Comparison of ENCODE assay signal across 20 cellular contexts in the genomic region with DNA sequence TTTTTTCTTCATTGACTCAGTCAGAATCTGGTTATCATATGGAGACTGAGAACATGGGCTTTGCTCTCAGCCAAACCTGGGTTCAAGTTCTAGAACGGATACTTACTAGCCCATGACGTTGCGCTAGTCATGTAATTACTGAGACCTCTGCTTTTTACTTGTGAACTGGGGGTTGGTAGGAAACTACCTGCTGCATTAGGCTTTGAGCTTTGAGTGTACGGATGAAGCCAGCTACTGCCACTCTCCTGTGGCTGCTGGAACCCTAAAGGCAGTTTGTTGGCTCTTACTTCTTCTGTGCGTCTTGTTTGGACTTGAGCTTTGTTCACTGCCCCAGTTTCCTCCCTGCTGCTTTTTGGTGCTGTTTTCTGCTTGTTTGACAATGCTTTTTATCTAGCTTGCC. TPM values are rescaled to one million over a fixed set of nuclear protein-coding genes. Genes with fewer than 3 reads are reported as not detected.
A peak's percentile ranks its signal among the peaks of the same experiment; 100 is the strongest.
DNase-seq lines count a peak whose midpoint lies in the region; ATAC-seq and TF ChIP-seq lines count a peak whose summit lies in the region.
"Had no signal": no experiment of that assay in that cellular context is flagged by ENCODE, and none has a peak within 500 bp of the region (broad histone marks: within the 10 kb centered on the region; RNA-seq: fewer than 3 reads in every experiment).

No MANE protein-coding gene starts in this region.

- peak overlapping the region; percentile 58 for H3K27ac Mint-ChIP-seq in activated T-cell treated with anti-CD3 and anti-CD28 coated beads, Interleukin-2, amount 50 U/mL, for 72 hours
- H3K27ac Mint-ChIP-seq in activated CD8-positive, alpha-beta T cell treated with anti-CD3 and anti-CD28 coated beads for 36 hours = peak overlapping the region; percentile 85
- H3K27ac Mint-ChIP-seq in effector memory CD8-positive, alpha-beta T cell = peak overlapping the region; percentile 86 to 95

- DNase-seq in activated T-cell treated with anti-CD3 and anti-CD28 coated beads, Interleukin-2, amount 50 U/mL, for 72 hours = peak in 1 of 2 donors; percentile 22
- DNase-seq in activated T-cell treated with anti-CD3 and anti-CD28 coated beads for 4 hours (no peak), superior temporal gyrus (ENCODE audit: extremely low spot score) (peak; percentile 13), germinal center (ENCODE audit: low spot score) (no peak), suprapubic skin (ENCODE audit: low spot score in 2 of 2) (no peak), DMS53 (lab: John Stamatoyannopoulos, UW) (no peak)
- peak; percentile 38 for DNase-seq in activated CD8-positive, alpha-beta T cell treated with anti-CD3 and anti-CD28 coated beads for 36 hours
- DNase-seq in effector memory CD8-positive, alpha-beta T cell = no peak
- DNase-seq: activated naive CD4-positive, alpha-beta T cell treated with anti-CD3 and anti-CD28 coated beads, Interleukin-2, amount 10 ng/mL, durations not matched to agents 7 days and 5 days; cortex of kidney; foreskin keratinocyte; hypothalamus; mammary epithelial cell; MM.1S; NCI-H748 treated with DMSO at 0.1 percent for 48 hours; Right ventricle myocardium superior; stimulated activated CD4-positive, alpha-beta T cell treated with anti-CD3 and anti-CD28 coated beads, Interleukin-1b, Interleukin-23, amount 100 ng/mL, for 48 hours had no signal

- no peaks in the 10 kb centered on the region for H3K27me3 ChIP-seq in suprapubic skin
- H3K27me3 ChIP-seq: foreskin keratinocyte had no signal

- peaks cover 9% of the 10 kb centered on the region for H3K36me3 ChIP-seq in suprapubic skin

- no peaks in the 10 kb centered on the region for H3K27me3 Mint-ChIP-seq in activated T-cell treated with anti-CD3 and anti-CD28 coated beads, Interleukin-2, amount 50 U/mL, for 72 hours (ENCODE audit: low read depth)
- H3K27me3 Mint-ChIP-seq in activated CD8-positive, alpha-beta T cell treated with anti-CD3 and anti-CD28 coated beads for 36 hours = no peaks in the 10 kb centered on the region
- no peaks in the 10 kb centered on the region for H3K27me3 Mint-ChIP-seq in effector memory CD8-positive, alpha-beta T cell
- H3K27me3 Mint-ChIP-seq: activated naive CD4-positive, alpha-beta T cell treated with anti-CD3 and anti-CD28 coated beads, Interleukin-2, amount 10 ng/mL, durations not matched to agents 7 days and 5 days had no signal

- no peaks in the 10 kb centered on the region for H3K9me3 ChIP-seq in suprapubic skin

- H3K4me3 Mint-ChIP-seq in activated T-cell treated with anti-CD3 and anti-CD28 coated beads, Interleukin-2, amount 50 U/mL, for 72 hours = peak overlapping the region; percentile 61 to 88
- H3K4me3 Mint-ChIP-seq in activated CD8-positive, alpha-beta T cell treated with anti-CD3 and anti-CD28 coated beads for 36 hours = peak overlapping the region; percentile 31
- peak overlapping the region; percentile 61 to 68 for H3K4me3 Mint-ChIP-seq in effector memory CD8-positive, alpha-beta T cell
- H3K4me3 Mint-ChIP-seq: activated naive CD4-positive, alpha-beta T cell treated with anti-CD3 and anti-CD28 coated beads, Interleukin-2, amount 10 ng/mL, durations not matched to agents 7 days and 5 days; CD14-positive monocyte had no signal

- ATAC-seq in activated T-cell treated with anti-CD3 and anti-CD28 coated beads, Interleukin-2, amount 50 U/mL, for 72 hours (replicated peaks in 1 of 2) = peak; percentile 64 to 78
- peak; percentile 74 for ATAC-seq in activated CD8-positive, alpha-beta T cell treated with anti-CD3 and anti-CD28 coated beads for 36 hours
- ATAC-seq in effector memory CD8-positive, alpha-beta T cell (replicated peaks) = peak; percentile 61
- ATAC-seq: foreskin keratinocyte, HCT116 had no signal

- intact Hi-C loops in activated CD8-positive, alpha-beta T cell treated with anti-CD3 and anti-CD28 coated beads for 36 hours (cut with micrococcal nuclease) = no loop called here

- no peak overlapping the region for H3K27ac ChIP-seq in suprapubic skin
- H3K27ac ChIP-seq: foreskin keratinocyte, parathyroid adenoma had no signal

- peaks cover 4 to 15% of the 10 kb centered on the region in 2 donors for H3K36me3 Mint-ChIP-seq in activated T-cell treated with anti-CD3 and anti-CD28 coated beads, Interleukin-2, amount 50 U/mL, for 72 hours (ENCODE audit: insufficient read depth in 2 of 2)
- H3K36me3 Mint-ChIP-seq in activated CD8-positive, alpha-beta T cell treated with anti-CD3 and anti-CD28 coated beads for 36 hours (ENCODE audit: low read depth) = peaks cover 21% of the 10 kb centered on the region
- peaks cover 35% of the 10 kb centered on the region for H3K36me3 Mint-ChIP-seq in effector memory CD8-positive, alpha-beta T cell (ENCODE audit: insufficient read depth)

- H3K4me3 ChIP-seq in suprapubic skin = no peak overlapping the region

- peaks cover 3% of the 10 kb centered on the region for H3K4me1 ChIP-seq in suprapubic skin
- H3K4me1 ChIP-seq: foreskin keratinocyte, parathyroid adenoma had no signal

- no peaks in the 10 kb centered on the region for H3K9me3 Mint-ChIP-seq in activated T-cell treated with anti-CD3 and anti-CD28 coated beads, Interleukin-2, amount 50 U/mL, for 72 hours
- H3K9me3 Mint-ChIP-seq in activated CD8-positive, alpha-beta T cell treated with anti-CD3 and anti-CD28 coated beads for 36 hours = no peaks in the 10 kb centered on the region
- no peaks in the 10 kb centered on the region for H3K9me3 Mint-ChIP-seq in effector memory CD8-positive, alpha-beta T cell
- H3K9me3 Mint-ChIP-seq: activated naive CD4-positive, alpha-beta T cell treated with anti-CD3 and anti-CD28 coated beads, Interleukin-2, amount 10 ng/mL, durations not matched to agents 7 days and 5 days had no signal

- POLR2A ChIA-PET in activated CD8-positive, alpha-beta T cell treated with anti-CD3 and anti-CD28 coated beads for 36 hours (lab: Charles Lee) = interaction anchor here (1.1 to 1.4 kb wide), 4 partner anchors 11 to 165 kb away, joined by 3 to 6 read pairs (median 4); a partner anchor contains a TSS

- CTCF ChIA-PET in activated CD8-positive, alpha-beta T cell treated with anti-CD3 and anti-CD28 coated beads for 36 hours (lab: Charles Lee) = interaction anchor here (0.6 to 2.8 kb wide), 9 partner anchors 9 to 155 kb away, joined by 3 to 13 read pairs (median 4); no protein-coding TSS in a partner anchor

- TF ChIP-seq EP300 in suprapubic skin (IDR thresholded peaks at IDR 0.05) = no peak

- WGBS in suprapubic skin = 76% methylated on average over 5 of the region's 5 CpGs

- TF ChIP-seq POLR2A in suprapubic skin (IDR thresholded peaks at IDR 0.05) = no peak

- no peak for TF ChIP-seq CTCF in activated CD8-positive, alpha-beta T cell treated with anti-CD3 and anti-CD28 coated beads for 36 hours (IDR thresholded peaks at IDR 0.05)
- TF ChIP-seq CTCF in suprapubic skin (IDR thresholded peaks at IDR 0.05) = no peak

- H3K4me1 Mint-ChIP-seq in activated T-cell treated with anti-CD3 and anti-CD28 coated beads, Interleukin-2, amount 50 U/mL, for 72 hours (ENCODE audit: low read depth) = peaks cover 65% of the 10 kb centered on the region
- peaks cover 53% of the 10 kb centered on the region for H3K4me1 Mint-ChIP-seq in activated CD8-positive, alpha-beta T cell treated with anti-CD3 and anti-CD28 coated beads for 36 hours (ENCODE audit: low read depth)
- peaks cover 38 to 47% of the 10 kb centered on the region in 2 donors for H3K4me1 Mint-ChIP-seq in effector memory CD8-positive, alpha-beta T cell (ENCODE audit: low read depth in 2 of 2)

RNA-seq across cellular contexts. Expression of a gene that starts 18.1 kb away (rescaled TPM):
- 10 to 100 TPM; 45.6 to 51.3 TPM for total RNA-seq in activated T-cell treated with anti-CD3 and anti-CD28 coated beads, Interleukin-2, amount 50 U/mL, for 72 hours
- total RNA-seq in activated CD8-positive, alpha-beta T cell treated with anti-CD3 and anti-CD28 coated beads for 36 hours = 10 to 100 TPM; 44.2 to 44.3 TPM
- total RNA-seq in suprapubic skin = 10 to 100 TPM; 46.7 to 70.3 (median 64.6) TPM

RNA-seq across cellular contexts. Expression of a gene that starts 34.4 kb away (rescaled TPM):
- 1 to 10 TPM; 6.4 to 8.5 TPM for total RNA-seq in activated T-cell treated with anti-CD3 and anti-CD28 coated beads, Interleukin-2, amount 50 U/mL, for 72 hours
- total RNA-seq in activated CD8-positive, alpha-beta T cell treated with anti-CD3 and anti-CD28 coated beads for 36 hours = 1 to 10 TPM; 4.6 to 5.3 TPM
- 1 to 10 TPM; 3.3 to 5.4 (median 3.4) TPM for total RNA-seq in suprapubic skin

RNA-seq across cellular contexts. Expression of a gene that starts 53.8 kb away (rescaled TPM):
- total RNA-seq in activated T-cell treated with anti-CD3 and anti-CD28 coated beads, Interleukin-2, amount 50 U/mL, for 72 hours = 10 to 100 TPM; 30.2 to 34.0 TPM
- 10 to 100 TPM; 22.1 to 26.4 TPM for total RNA-seq in activated CD8-positive, alpha-beta T cell treated with anti-CD3 and anti-CD28 coated beads for 36 hours
- total RNA-seq in suprapubic skin = 100 to 1,000 TPM; 117 to 231 (median 192) TPM

Comparison
In these comparisons a context has a peak if more than half of its experiments do, and no peak if none do; other contexts are left out.
1. DNase-seq: peak in activated CD8-positive, alpha-beta T cell treated with anti-CD3 and anti-CD28 coated beads for 36 hours (single experiment) and superior temporal gyrus (single experiment); none in activated T-cell treated with anti-CD3 and anti-CD28 coated beads for 4 hours (single experiment), effector memory CD8-positive, alpha-beta T cell (0 of 3), germinal center (single experiment), suprapubic skin (0 of 2) and DMS53 (single experiment).
2. Peak in every context shown above with its lines, with median percentiles within 50 percentile points of each other: ATAC-seq, H3K27ac Mint-ChIP-seq and H3K4me3 Mint-ChIP-seq.